ENCODE assay signal across 17 cellular contexts in genomic region chr20:50870572-50871161, GRCh38.
DNase-seq lines count a peak whose midpoint lies in the region; FAIRE-seq and TF ChIP-seq lines count a peak whose summit lies in the region.
"Had no signal": no experiment of that assay in that cellular context is flagged by ENCODE, and none has a peak within 500 bp of the region (broad histone marks: within the 10 kb centered on the region; RNA-seq: fewer than 3 reads in every experiment).

No MANE protein-coding gene starts in this region.

- FAIRE-seq in H54 (lab: Jason Lieb, UNC) = no peak
- FAIRE-seq: frontal cortex had no signal

- no peak for TF ChIP-seq CTCF in retinal pigment epithelial cell (conservative IDR thresholded peaks at IDR 0.05; ENCODE audit: low read depth, low read length)
- no peak for TF ChIP-seq CTCF in MCF 10A (IDR thresholded peaks at IDR 0.05; ENCODE audit: unreplicated experiment)

- H3K4me3 Mint-ChIP-seq in MCF 10A (ENCODE audit: unreplicated experiment) = no peak overlapping the region
- H3K4me3 Mint-ChIP-seq: CD14-positive monocyte; effector memory CD8-positive, alpha-beta T cell had no signal

- no TSS peak for BruUV-seq in MCF 10A (replicated peaks; lab: Mats Ljungman, UMichigan)

- intact Hi-C loops in MCF 10A (cut with micrococcal nuclease) = no loop called here

- POLR2A ChIA-PET in MCF 10A (lab: Yijun Ruan, JAX) = interaction anchor here (0.7 to 1.2 kb wide), 3 partner anchors 10 to 45 kb away, joined by 3 to 5 read pairs (median 4); no protein-coding TSS in a partner anchor

- H3K36me3 Mint-ChIP-seq in MCF 10A (ENCODE audit: insufficient read depth, unreplicated experiment) = peaks cover 6% of the 10 kb centered on the region
- H3K36me3 Mint-ChIP-seq: CD14-positive monocyte had no signal

- no peaks in the 10 kb centered on the region for H3K9me3 Mint-ChIP-seq in MCF 10A (ENCODE audit: unreplicated experiment)
- H3K9me3 Mint-ChIP-seq: CD14-positive monocyte; effector memory CD8-positive, alpha-beta T cell had no signal

- TF ChIP-seq POLR2A in H54 (IDR thresholded peaks at IDR 0.05; ENCODE audit: low read depth, low read length) = no peak

- no peak overlapping the region for H3K27ac Mint-ChIP-seq in MCF 10A (ENCODE audit: low read depth, unreplicated experiment)
- H3K27ac Mint-ChIP-seq: CD14-positive monocyte; effector memory CD8-positive, alpha-beta T cell had no signal

- DNase-seq in H7 = peak; percentile 98
- peak; percentile 79 for DNase-seq in astrocyte of the hippocampus (ENCODE audit: low read depth, low spot score)
- peak; percentile 98 for DNase-seq in iPS-NIHi7 (ENCODE audit: extremely low spot score)
- DNase-seq in retinal pigment epithelial cell (ENCODE audit: low read depth) = peak; percentile 53
- DNase-seq in HUDEP-2 (lab: John Stamatoyannopoulos, UW; ENCODE audit: unreplicated experiment in 76 of 76) = no peak
- DNase-seq in H54 (ENCODE audit: insufficient read length, low spot score) = no peak
- no peak for DNase-seq in NCI-H1694 (lab: John Stamatoyannopoulos, UW)
- no peak for DNase-seq in MCF 10A (ENCODE audit: unreplicated experiment)
- DNase-seq: amygdala; effector memory CD8-positive, alpha-beta T cell; GM23248; lower lobe of right lung; MV-4-11; stimulated activated CD4-positive, alpha-beta T cell treated with anti-CD3 and anti-CD28 coated beads, Interleukin-2, amount 100 ng/mL, for 48 hours; stimulated activated naive CD4-positive, alpha-beta T cell treated with Interleukin-2 at 50 U/mL for 16 hours had no signal

- H3K27me3 Mint-ChIP-seq in MCF 10A (ENCODE audit: insufficient read depth, unreplicated experiment) = no peaks in the 10 kb centered on the region
- H3K27me3 Mint-ChIP-seq: effector memory CD8-positive, alpha-beta T cell had no signal

- no peaks in the 10 kb centered on the region for H3K27me3 ChIP-seq in H7 (ENCODE audit: control insufficient read depth, insufficient read depth, low read length)

- H3K36me3 ChIP-seq in H7 (replicated peaks; ENCODE audit: control insufficient read depth, insufficient read depth, low read length) = no peaks in the 10 kb centered on the region
- H3K36me3 ChIP-seq: lower lobe of right lung had no signal

- CTCF ChIA-PET in MCF 10A (lab: Yijun Ruan, JAX) = interaction anchor here (0.6 kb wide), 2 partner anchors 62 to 73 kb away, joined by 4 read pairs; no protein-coding TSS in a partner anchor

- H3K4me1 Mint-ChIP-seq in MCF 10A (ENCODE audit: insufficient read depth, unreplicated experiment) = peaks cover 14% of the 10 kb centered on the region
- H3K4me1 Mint-ChIP-seq: CD14-positive monocyte had no signal

- H3K4me3 ChIP-seq in H7 (ENCODE audit: insufficient read depth, low read depth, low read length) (peak overlapping the region; percentile 32), retinal pigment epithelial cell (ENCODE audit: low read length) (peak overlapping the region; percentile 24)
- H3K4me3 ChIP-seq: GM23248, lower lobe of right lung had no signal

Comparison
In these comparisons a context has a peak if more than half of its experiments do, and no peak if none do; other contexts are left out.
1. DNase-seq: peak in H7 (single experiment), astrocyte of the hippocampus (single experiment), iPS-NIHi7 (single experiment) and retinal pigment epithelial cell (single experiment); none in HUDEP-2 (0 of 76), H54 (single experiment), NCI-H1694 (single experiment) and MCF 10A (single experiment).